16 cellular contexts compared by ENCODE assay signal in genomic region chr6:121302882-121303281, GRCh38. TPM values are rescaled to one million over a fixed set of nuclear protein-coding genes. Genes with fewer than 3 reads are reported as not detected.
DNase-seq lines count a peak whose midpoint lies in the region; ATAC-seq, FAIRE-seq and TF ChIP-seq lines count a peak whose summit lies in the region.
"Had no signal": no experiment of that assay in that cellular context is flagged by ENCODE, and none has a peak within 500 bp of the region (broad histone marks: within the 10 kb centered on the region; RNA-seq: fewer than 3 reads in every experiment).

No MANE protein-coding gene starts in this region.

- no peaks in the 10 kb centered on the region for H3K9me3 ChIP-seq in left ventricle myocardium inferior (replicated peaks)

- intact Hi-C loops in left ventricle myocardium inferior (cut with micrococcal nuclease): loop anchor here (10.0 kb wide), 1 partner anchor 248 kb away; no protein-coding TSS in a partner anchor

- H3K27ac ChIP-seq in left ventricle myocardium inferior (replicated peaks): no peak overlapping the region
- H3K27ac ChIP-seq: epithelial cell of prostate, VCaP had no signal

- no peaks in the 10 kb centered on the region for H3K4me1 ChIP-seq in left ventricle myocardium inferior

- no peak for DNase-seq in NCI-H2171 (lab: John Stamatoyannopoulos, UW)
- no peak for DNase-seq in AG20443 (ENCODE audit: low spot score)
- DNase-seq in left ventricle myocardium inferior: no peak
- no peak for DNase-seq in GM19239 (ENCODE audit: insufficient read length, low spot score)
- DNase-seq: activated CD8-positive, alpha-beta memory T cell treated with anti-CD3 and anti-CD28 coated beads, Interleukin-2, amount 50 U/mL, for 48 hours; GOT3; KG1; NCI-H1417; NCI-H510A; posterior cingulate gyrus had no signal

- peaks cover 5% of the 10 kb centered on the region for H3K36me3 ChIP-seq in left ventricle myocardium inferior

- no peak for TF ChIP-seq CTCF in left ventricle myocardium inferior (IDR thresholded peaks at IDR 0.05; ENCODE audit: borderline replicate concordance)

- no peaks in the 10 kb centered on the region for H3K27me3 ChIP-seq in left ventricle myocardium inferior (ENCODE audit: low read depth)

- no peak overlapping the region for H3K4me3 ChIP-seq in left ventricle myocardium inferior

- peak; percentile 79 for ATAC-seq in GM18909 (IDR thresholded peaks at IDR 0.05; ENCODE audit: poor library complexity, unreplicated experiment)
- peak; percentile 78 for ATAC-seq in GM21423 (IDR thresholded peaks at IDR 0.05; ENCODE audit: unreplicated experiment)
- ATAC-seq in HG02884 (IDR thresholded peaks at IDR 0.05; ENCODE audit: unreplicated experiment): peak; percentile 60
- peak; percentile 45 for ATAC-seq in HG03558 (IDR thresholded peaks at IDR 0.05; ENCODE audit: extremely low read depth, unreplicated experiment)

- FAIRE-seq in GM19239 (lab: Jason Lieb, UNC): no peak

RNA-seq across cellular contexts. Expression of gene TBC1D32, which starts 31.4 kb away (rescaled TPM):
- 3.5 TPM for total RNA-seq in left ventricle myocardium inferior
